Comparison of ENCODE assay signal across 8 cellular contexts in genomic region chr6:136793348-136793747, GRCh38. TPM values are rescaled to one million over a fixed set of nuclear protein-coding genes. Genes with fewer than 3 reads are reported as not detected.
A peak's percentile ranks its signal among the peaks of the same experiment; 100 is the strongest.
DNase-seq lines count a peak whose midpoint lies in the region; ATAC-seq, FAIRE-seq and TF ChIP-seq lines count a peak whose summit lies in the region.

No MANE protein-coding gene starts in this region.

- H4K20me1 ChIP-seq in GM23338 (replicated peaks; ENCODE audit: insufficient read depth): no peaks in the 10 kb centered on the region

- FAIRE-seq in A549 (lab: Jason Lieb, UNC): no peak

- DNase-seq in A549 (ENCODE audit: low read depth in 1 of 2, low spot score in 1 of 2): no peak
- no peak for DNase-seq in GM23338 (ENCODE audit: low spot score)
- no peak for DNase-seq in ACHN
- no peak for DNase-seq in HCEC 1CT
- DNase-seq in DMS79 (lab: John Stamatoyannopoulos, UW): no peak
- DNase-seq in A172 (ENCODE audit: low spot score): no peak

- peak overlapping the region; percentile 85 for H3K4me3 Mint-ChIP-seq in GM23338

- H2AFZ ChIP-seq in GM23338: peak overlapping the region; percentile 99; the same call in 1 of the 2 replicates

- H3K36me3 ChIP-seq in GM23338 (ENCODE audit: insufficient read depth): no peaks in the 10 kb centered on the region

- H3K9me2 ChIP-seq in GM23338 (ENCODE audit: insufficient read depth): no peaks in the 10 kb centered on the region

- no peak for TF ChIP-seq RAD21 in A549 (conservative IDR thresholded peaks at IDR 0.05 in 1 of 2, IDR thresholded peaks at IDR 0.05 in 1 of 2)

- ATAC-seq in A549 (no peak), GM23338 (no peak)

- CTCF ChIA-PET in A549 (lab: Yijun Ruan, JAX): interaction anchor here (0.7 to 5.2 kb wide), 25 partner anchors 11 to 1839 kb away, joined by 3 to 146 read pairs (median 7); no protein-coding TSS in a partner anchor

- H3K9me3 Mint-ChIP-seq in GM23338: no peaks in the 10 kb centered on the region; the same call in 2 of the 3 replicates

- H3K79me2 ChIP-seq in GM23338 (replicated peaks; ENCODE audit: insufficient read depth): no peaks in the 10 kb centered on the region

- peaks cover 24% of the 10 kb centered on the region for H3K27me3 Mint-ChIP-seq in GM23338 (ENCODE audit: insufficient read depth, low read depth, poor library complexity)

- no peak for TF ChIP-seq EP300 in A549 (IDR thresholded peaks at IDR 0.05)

- H3K4me1 ChIP-seq in A549 (peaks cover 6% of the 10 kb centered on the region; the same call in 2 of the 3 replicates), GM23338 (ENCODE audit: insufficient read depth) (peaks cover 12% of the 10 kb centered on the region; the same call in 1 of the 2 replicates), mononuclear cell (ENCODE audit: insufficient read depth, low read length) (peaks cover 26% of the 10 kb centered on the region)

- no peak overlapping the region for H3K27ac Mint-ChIP-seq in GM23338

- peak overlapping the region; percentile 95 for H3K27ac ChIP-seq in A549
- H3K27ac ChIP-seq in GM23338 (ENCODE audit: low read depth): no peak overlapping the region
- H3K27ac ChIP-seq in angular gyrus (ENCODE audit: low read depth, low read length): peak overlapping the region; percentile 90

- 18% methylated on average over 8 of the region's 8 CpGs for WGBS in A549 (ENCODE audit: missing lambda C conversion rate)

- peak overlapping the region; percentile 83 for H3K4me3 ChIP-seq in A549
- peak overlapping the region; percentile 90 for H3K4me3 ChIP-seq in GM23338
- H3K4me3 ChIP-seq in mononuclear cell (ENCODE audit: low read length): peak overlapping the region; percentile 90

- in situ Hi-C loops in ACHN (cut with HindIII; ENCODE audit: low pct_ligation_motif_present, low pct_unique_long_range_greater_than_20kb, low sequenced_read_pairs): no loop called here

- H3K27me3 ChIP-seq in GM23338 (ENCODE audit: insufficient read depth): peaks cover 60% of the 10 kb centered on the region
- no peaks in the 10 kb centered on the region for H3K27me3 ChIP-seq in mononuclear cell (ENCODE audit: insufficient read depth, low read length)

- H3K4me2 ChIP-seq in A549 (peak overlapping the region; percentile 75), GM23338 (peak overlapping the region; percentile 98)

- TF ChIP-seq CTCF in A549 (IDR thresholded peaks at IDR 0.05) (no peak), GM23338 (conservative IDR thresholded peaks at IDR 0.05; ENCODE audit: low read depth in 2 of 2) (0 out of 4 replicates have a peak, but pooled peaks of 1 of the 2 experiments have one; percentile 3)

- POLR2A ChIA-PET in A549 (lab: Yijun Ruan, JAX): interaction anchor here (1.3 kb wide), 2 partner anchors 183 to 212 kb away, joined by 4 read pairs; no protein-coding TSS in a partner anchor

- H3K36me3 Mint-ChIP-seq in GM23338 (ENCODE audit: low read depth): no peaks in the 10 kb centered on the region; the same call in 2 of the 3 replicates

- H3F3A ChIP-seq in GM23338 (replicated peaks; ENCODE audit: low read depth): 0 out of 2 replicates have a peak, but pooled peaks cover 3% of the 10 kb centered on the region

- peaks cover 6% of the 10 kb centered on the region; the same call in 2 of the 3 replicates for H3K4me1 Mint-ChIP-seq in GM23338

- TF ChIP-seq POLR2A in A549 (IDR thresholded peaks at IDR 0.05; ENCODE audit: low read length): no peak

- H3K9me3 ChIP-seq in A549 (no peaks in the 10 kb centered on the region), mononuclear cell (ENCODE audit: low read depth, low read length) (no peaks in the 10 kb centered on the region)

TF ChIP-seq in A549, 52 proteins besides CTCF, POLR2A, EP300 and RAD21:
- TF ChIP-seq TP53 (CRISPR knock-in tag; IDR thresholded peaks at IDR 0.05) (no peak), HMGXB4 (CRISPR knock-in tag; IDR thresholded peaks at IDR 0.05; ENCODE audit: borderline replicate concordance) (no peak), GATA3 (IDR thresholded peaks at IDR 0.05; ENCODE audit: borderline replicate concordance) (no peak), BCL3 (IDR thresholded peaks at IDR 0.05) (no peak), ZNF302 (CRISPR knock-in tag; IDR thresholded peaks at IDR 0.05) (no peak), CBX8 (IDR thresholded peaks at IDR 0.05) (no peak), MAFK (IDR thresholded peaks at IDR 0.05; ENCODE audit: partially characterized antibody) (no peak)

TF ChIP-seq in GM23338, 12 proteins besides CTCF, POLR2A, EP300 and RAD21 (continues in another document):
- TF ChIP-seq REST (IDR thresholded peaks at IDR 0.05; ENCODE audit: unreplicated experiment) (no peak), JUNB (IDR thresholded peaks at IDR 0.05; ENCODE audit: unreplicated experiment) (no peak), ZNF114 (CRISPR knock-in tag; IDR thresholded peaks at IDR 0.05) (no peak), ZNF331 (CRISPR knock-in tag; IDR thresholded peaks at IDR 0.05; ENCODE audit: low read depth) (no peak), EZH2 (IDR thresholded peaks at IDR 0.05; ENCODE audit: low read depth, unreplicated experiment) (no peak), CREB1 (CRISPR knock-in tag; IDR thresholded peaks at IDR 0.05; ENCODE audit: low read depth) (no peak), STAT1 (IDR thresholded peaks at IDR 0.05; ENCODE audit: unreplicated experiment) (no peak), EZH2phosphoT487 (IDR thresholded peaks at IDR 0.05; ENCODE audit: unreplicated experiment) (no peak), POLR2AphosphoS5 (IDR thresholded peaks at IDR 0.05; ENCODE audit: low read depth) (no peak), NANOG (IDR thresholded peaks at IDR 0.05; ENCODE audit: borderline replicate concordance) (no peak)

RNA-seq across cellular contexts. Expression of gene MAP3K5, which starts 1.1 kb away (rescaled TPM):
- polyA plus RNA-seq in A549 (2011; rRNA removed) (4.1 and 4.4 TPM in 2 replicates), A549 (2017; fragmentation: RNase III; extraction: RNeasy Plus Mini Kit Qiagen cat#74134 plus additional on column Dnase treatment) (1.8 to 2.1 TPM (median 2.1 TPM) in 3 replicates), GM23338 (2016; fragmentation: Nextera tagmentation; extraction: Ambion mirVana) (0.76 and 0.78 TPM in 2 replicates)
- polyA plus RNA-seq in A549 (2012; cell fraction: cytosol; rRNA removed): 1.1 and 1.4 TPM in 2 replicates
- 0.91 and 1.1 TPM in 2 replicates for polyA plus RNA-seq in A549 (2012; cell fraction: nucleus; rRNA removed)
- polyA minus RNA-seq in A549 (2011; rRNA and poly(A)+ RNA removed): 2.9 and 3.7 TPM in 2 replicates
- total RNA-seq in GM23338 (2014; rRNA removed; shearing (Covaris generic)): 2.8 and 2.9 TPM in 2 replicates
- 27.8 TPM for total RNA-seq in mononuclear cell
- 0.91 and 2.0 TPM in 2 replicates for total RNA-seq in A172 (2014; rRNA removed; shearing (Covaris generic))

RNA-seq across cellular contexts. Expression of gene PEX7, which starts 29.0 kb away (rescaled TPM):
- polyA plus RNA-seq in A549 (2011; rRNA removed): 7.3 and 9.6 TPM in 2 replicates
- 3.9 and 4.6 TPM in 2 replicates for polyA plus RNA-seq in A549 (2012; cell fraction: cytosol; rRNA removed)
- 2.0 and 3.4 TPM in 2 replicates for polyA plus RNA-seq in A549 (2012; cell fraction: nucleus; rRNA removed)
- polyA plus RNA-seq in A549 (2017; fragmentation: RNase III; extraction: RNeasy Plus Mini Kit Qiagen cat#74134 plus additional on column Dnase treatment): 6.0 to 6.9 TPM (median 6.2 TPM) in 3 replicates
- polyA minus RNA-seq in A549 (2011; rRNA and poly(A)+ RNA removed): 5.2 and 5.3 TPM in 2 replicates
- total RNA-seq in GM23338 (2014; rRNA removed; shearing (Covaris generic)): 13.5 and 24.1 TPM in 2 replicates
- polyA plus RNA-seq in GM23338 (2016; fragmentation: Nextera tagmentation; extraction: Ambion mirVana): 11.8 and 12.4 TPM in 2 replicates
- total RNA-seq in mononuclear cell: 6.1 TPM
- 9.4 and 11.6 TPM in 2 replicates for total RNA-seq in A172 (2014; rRNA removed; shearing (Covaris generic))
